In the genomic region with DNA sequence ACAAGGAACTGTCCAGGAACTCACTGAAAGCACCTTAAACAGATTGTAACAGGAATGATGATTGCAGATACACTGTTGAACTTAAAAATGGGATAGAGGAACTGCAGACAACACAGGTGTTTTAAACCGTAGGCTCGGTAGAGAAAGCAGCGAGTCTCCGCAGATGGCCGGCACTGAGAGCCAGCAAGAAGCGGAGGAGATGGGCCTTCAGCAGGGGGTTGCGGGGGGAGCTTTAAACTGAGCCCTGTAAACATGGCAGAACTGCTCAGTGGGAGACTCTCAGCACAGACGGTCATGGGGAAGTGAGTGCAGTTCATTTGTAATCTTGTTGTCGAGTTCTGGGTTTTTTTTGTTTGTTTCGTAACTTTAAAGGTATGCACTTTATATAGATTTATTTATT, we compare ENCODE assay signal across 29 cellular contexts.
"Had no signal": no experiment of that assay in that cellular context is flagged by ENCODE, and none has a peak within 500 bp of the region (broad histone marks: within the 10 kb centered on the region; RNA-seq: fewer than 3 reads in every experiment).

No MANE protein-coding gene starts in this region.

- H3K27me3 ChIP-seq: colonic mucosa, heart left ventricle, neutrophil, ovary, uterus had no signal

- H3K4me1 Mint-ChIP-seq: immature natural killer cell had no signal

- H3K9me3 ChIP-seq: colonic mucosa, heart left ventricle, neutrophil, ovary, prostate gland, thoracic aorta, uterus had no signal

- H3K36me3 ChIP-seq: ovary, prostate gland, uterus had no signal

- H3K4me3 Mint-ChIP-seq: activated CD4-positive, alpha-beta memory T cell treated with anti-CD3 and anti-CD28 coated beads for 36 hours; activated naive CD4-positive, alpha-beta T cell treated with anti-CD3 and anti-CD28 coated beads for 36 hours; activated naive CD8-positive, alpha-beta T cell treated with anti-CD3 and anti-CD28 coated beads, Interleukin-2, amount 10 ng/mL, durations not matched to agents 7 days and 5 days; activated T-helper 1 cell treated with anti-CD3 and anti-CD28 coated beads, Interleukin-12 subunit alpha, Interleukin-12 subunit beta, Interleukin-2, Interleukin-4 antibody, amounts not matched to agents 30 ng/mL and 10 ng/mL and 1 ng/mL, durations not matched to agents 14 hours and 24 hours and 36 hours; immature natural killer cell; naive thymus-derived CD8-positive, alpha-beta T cell; stimulated activated effector memory CD8-positive, alpha-beta T cell treated with anti-CD3 and anti-CD28 coated beads, Interleukin-12 subunit alpha, Interleukin-12 subunit beta, amount 100 ng/mL, for 72 hours; stimulated activated naive CD8-positive, alpha-beta T cell treated with anti-CD3 and anti-CD28 coated beads, Interleukin-15, Interleukin-2, amounts not matched to agents 100 ng/mL and 50 ng/mL, for 24 hours had no signal

- H3K27me3 Mint-ChIP-seq: activated naive CD8-positive, alpha-beta T cell treated with anti-CD3 and anti-CD28 coated beads, Interleukin-2, amount 10 ng/mL, durations not matched to agents 7 days and 5 days; naive thymus-derived CD8-positive, alpha-beta T cell; stimulated activated naive CD8-positive, alpha-beta T cell treated with anti-CD3 and anti-CD28 coated beads, Interleukin-15, Interleukin-2, amounts not matched to agents 100 ng/mL and 50 ng/mL, for 24 hours had no signal

- H3K36me3 Mint-ChIP-seq: activated CD4-positive, alpha-beta memory T cell treated with anti-CD3 and anti-CD28 coated beads for 36 hours; naive thymus-derived CD8-positive, alpha-beta T cell had no signal

- H3K4me1 ChIP-seq: colonic mucosa, uterus had no signal

- ATAC-seq: heart left ventricle; naive thymus-derived CD8-positive, alpha-beta T cell; sciatic nerve; stimulated activated effector memory CD8-positive, alpha-beta T cell treated with anti-CD3 and anti-CD28 coated beads, Interleukin-12 subunit alpha, Interleukin-12 subunit beta, amount 100 ng/mL, for 72 hours had no signal

- DNase-seq: activated CD4-positive, alpha-beta memory T cell treated with anti-CD3 and anti-CD28 coated beads for 36 hours; activated CD4-positive, alpha-beta T cell treated with anti-CD3 and anti-CD28 coated beads for 4 hours; activated CD8-positive, alpha-beta memory T cell treated with anti-CD3 and anti-CD28 coated beads, Interleukin-2, amount 50 U/mL, for 4 hours; activated effector memory CD4-positive, alpha-beta T cell treated with anti-CD3 and anti-CD28 coated beads, Interleukin-2, amount 50 U/mL, for 16 hours; activated naive CD4-positive, alpha-beta T cell treated with anti-CD3 and anti-CD28 coated beads for 36 hours; activated naive CD8-positive, alpha-beta T cell treated with anti-CD3 and anti-CD28 coated beads, Interleukin-2, amount 10 ng/mL, durations not matched to agents 7 days and 5 days; activated T-cell treated with anti-CD3 and anti-CD28 coated beads, Interleukin-2, amount 50 U/mL, for 1 hour; colonic mucosa; effector memory CD4-positive, alpha-beta T cell; foreskin fibroblast; heart left ventricle; hypothalamus; immature natural killer cell; midbrain; naive thymus-derived CD8-positive, alpha-beta T cell; ovary; retina; stimulated activated CD4-positive, alpha-beta T cell treated with anti-CD3 and anti-CD28 coated beads, Interleukin-12 subunit alpha, Interleukin-12 subunit beta, amount 100 ng/mL, for 4 hours; stimulated activated CD4-positive, alpha-beta T cell treated with anti-CD3 and anti-CD28 coated beads, Interleukin-4, amount 100 ng/mL, for 1 hour; trophoblast cell; uterus had no signal

- H3K27ac Mint-ChIP-seq: activated CD4-positive, alpha-beta memory T cell treated with anti-CD3 and anti-CD28 coated beads for 36 hours; activated naive CD4-positive, alpha-beta T cell treated with anti-CD3 and anti-CD28 coated beads for 36 hours; activated T-helper 1 cell treated with anti-CD3 and anti-CD28 coated beads, Interleukin-12 subunit alpha, Interleukin-12 subunit beta, Interleukin-2, Interleukin-4 antibody, amounts not matched to agents 30 ng/mL and 10 ng/mL and 1 ng/mL, durations not matched to agents 14 hours and 24 hours and 36 hours; immature natural killer cell; stimulated activated effector memory CD8-positive, alpha-beta T cell treated with anti-CD3 and anti-CD28 coated beads, Interleukin-12 subunit alpha, Interleukin-12 subunit beta, amount 100 ng/mL, for 72 hours had no signal

- H3K4me3 ChIP-seq: colonic mucosa, heart left ventricle, ovary, prostate gland, skin epidermis, thoracic aorta, uterus had no signal

- H3K9me3 Mint-ChIP-seq: activated CD4-positive, alpha-beta memory T cell treated with anti-CD3 and anti-CD28 coated beads for 36 hours; activated naive CD4-positive, alpha-beta T cell treated with anti-CD3 and anti-CD28 coated beads for 36 hours; activated naive CD8-positive, alpha-beta T cell treated with anti-CD3 and anti-CD28 coated beads, Interleukin-2, amount 10 ng/mL, durations not matched to agents 7 days and 5 days; activated T-helper 1 cell treated with anti-CD3 and anti-CD28 coated beads, Interleukin-12 subunit alpha, Interleukin-12 subunit beta, Interleukin-2, Interleukin-4 antibody, amounts not matched to agents 30 ng/mL and 10 ng/mL and 1 ng/mL, durations not matched to agents 14 hours and 24 hours and 36 hours; immature natural killer cell; naive thymus-derived CD8-positive, alpha-beta T cell; stimulated activated effector memory CD8-positive, alpha-beta T cell treated with anti-CD3 and anti-CD28 coated beads, Interleukin-12 subunit alpha, Interleukin-12 subunit beta, amount 100 ng/mL, for 72 hours; stimulated activated naive CD8-positive, alpha-beta T cell treated with anti-CD3 and anti-CD28 coated beads, Interleukin-15, Interleukin-2, amounts not matched to agents 100 ng/mL and 50 ng/mL, for 24 hours had no signal

- H3K27ac ChIP-seq: colonic mucosa, heart left ventricle, neutrophil, ovary, skin epidermis, uterus had no signal
